8 cellular contexts compared by ENCODE assay signal in the genomic region with DNA sequence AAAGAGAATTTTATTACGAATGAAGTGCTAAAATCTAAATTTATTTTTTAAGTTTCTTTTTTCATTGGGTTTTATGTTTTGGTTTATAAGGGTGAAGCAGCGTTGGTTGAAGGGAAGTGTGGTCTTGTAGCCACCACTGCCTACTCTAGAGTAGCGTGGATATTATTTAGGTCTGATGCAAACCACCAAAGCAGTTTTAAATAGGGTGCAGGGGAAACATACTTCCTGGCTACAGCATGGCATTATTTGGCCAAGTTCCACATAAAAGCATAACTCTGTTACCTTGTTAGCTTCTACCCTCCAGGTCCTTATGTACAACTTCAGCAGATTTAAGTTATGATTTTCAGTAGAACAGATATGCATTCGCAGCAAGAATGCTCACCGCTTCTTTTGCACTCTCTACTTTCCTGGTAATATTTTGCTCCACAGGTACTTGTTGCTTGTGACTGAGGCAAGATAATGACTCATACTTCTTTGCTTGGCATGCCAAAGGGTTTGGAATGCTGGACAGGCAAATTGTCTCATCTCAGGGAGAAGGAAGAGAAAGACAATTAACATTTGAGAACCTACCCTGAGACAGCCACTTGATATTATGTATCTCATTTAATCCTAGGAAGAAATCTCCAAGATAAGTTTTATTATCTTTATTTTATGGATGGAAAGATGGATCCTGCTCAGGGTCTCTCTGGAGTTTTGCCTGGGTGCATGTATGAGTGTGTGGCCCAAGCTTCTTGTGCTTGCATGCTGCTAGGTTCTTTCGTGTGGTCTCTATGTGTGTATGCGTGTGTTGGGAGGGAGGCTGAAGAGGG. TPM values are rescaled to one million over a fixed set of nuclear protein-coding genes. Genes with fewer than 3 reads are reported as not detected.
DNase-seq lines count a peak whose midpoint lies in the region; ATAC-seq and TF ChIP-seq lines count a peak whose summit lies in the region.

No MANE protein-coding gene starts in this region.

- peak; percentile 67 for ATAC-seq in RWPE2 (ENCODE audit: low read depth)
- ATAC-seq in stimulated activated effector memory CD8-positive, alpha-beta T cell treated with anti-CD3 and anti-CD28 coated beads, Interleukin-12 subunit alpha, Interleukin-12 subunit beta, amount 100 ng/mL, for 72 hours, result peak; percentile 24

- H3K4me1 Mint-ChIP-seq in stimulated activated effector memory CD8-positive, alpha-beta T cell treated with anti-CD3 and anti-CD28 coated beads, Interleukin-12 subunit alpha, Interleukin-12 subunit beta, amount 100 ng/mL, for 72 hours, result peaks cover 71% of the 10 kb centered on the region

- DNase-seq in GM23248 (peak; percentile 70), RWPE2 (ENCODE audit: low spot score) (no peak), esophagus muscularis mucosa (ENCODE audit: extremely low spot score) (no peak), nucleus accumbens (lab: John Stamatoyannopoulos, UW) (no peak), NCI-H1694 treated with DMSO at 0.1 percent for 48 hours (lab: John Stamatoyannopoulos, UW) (no peak), NCI-H1092 (lab: John Stamatoyannopoulos, UW) (no peak)
- no peak for DNase-seq in stimulated activated effector memory CD8-positive, alpha-beta T cell treated with anti-CD3 and anti-CD28 coated beads, Interleukin-12 subunit alpha, Interleukin-12 subunit beta, amount 100 ng/mL, for 72 hours (ENCODE audit: low spot score in 2 of 2)
- DNase-seq in stimulated activated CD4-positive, alpha-beta T cell treated with anti-CD3 and anti-CD28 coated beads, Interleukin-2, amount 100 ng/mL, for 24 hours, result no peak

- H3K9me3 ChIP-seq in GM23248 (ENCODE audit: low read depth) (no peaks in the 10 kb centered on the region), RWPE2 (ENCODE audit: severe bottlenecking) (no peaks in the 10 kb centered on the region), esophagus muscularis mucosa (no peaks in the 10 kb centered on the region)

- H3K4me3 ChIP-seq in GM23248 (peak overlapping the region; percentile 8; the same call in 1 of the 2 replicates), RWPE2 (ENCODE audit: severe bottlenecking) (no peak overlapping the region), esophagus muscularis mucosa (peak overlapping the region; percentile 28 to 96 (median 87))

- H3K9me3 Mint-ChIP-seq in stimulated activated effector memory CD8-positive, alpha-beta T cell treated with anti-CD3 and anti-CD28 coated beads, Interleukin-12 subunit alpha, Interleukin-12 subunit beta, amount 100 ng/mL, for 72 hours, result no peaks in the 10 kb centered on the region

- TF ChIP-seq POLR2A in esophagus muscularis mucosa (IDR thresholded peaks at IDR 0.05; ENCODE audit: low read depth), result no peak

- H3K9ac ChIP-seq in GM23248, result no peak overlapping the region

- H3K27me3 ChIP-seq in GM23248 (replicated peaks; ENCODE audit: insufficient read depth), result no peaks in the 10 kb centered on the region
- H3K27me3 ChIP-seq in RWPE2 (ENCODE audit: insufficient read depth, poor library complexity, severe bottlenecking), result no peaks in the 10 kb centered on the region
- H3K27me3 ChIP-seq in esophagus muscularis mucosa, result no peaks in the 10 kb centered on the region

- 86% methylated on average over 7 of the region's 7 CpGs for WGBS in GM23248 (ENCODE audit: low coverage in 1 of 2, low lambda C conversion rate in 2 of 2, missing lambda C conversion rate in 2 of 2), 2 experiments
- WGBS in esophagus muscularis mucosa, result 85% methylated on average over 6 of the region's 7 CpGs

- H3K4me3 Mint-ChIP-seq in stimulated activated effector memory CD8-positive, alpha-beta T cell treated with anti-CD3 and anti-CD28 coated beads, Interleukin-12 subunit alpha, Interleukin-12 subunit beta, amount 100 ng/mL, for 72 hours, result peak overlapping the region; percentile 82

- no peak overlapping the region for H2AFZ ChIP-seq in GM23248

- H3F3A ChIP-seq in GM23248 (ENCODE audit: insufficient read depth), result peaks cover 68% of the 10 kb centered on the region

- peak overlapping the region; percentile 89 for H3K27ac Mint-ChIP-seq in stimulated activated effector memory CD8-positive, alpha-beta T cell treated with anti-CD3 and anti-CD28 coated beads, Interleukin-12 subunit alpha, Interleukin-12 subunit beta, amount 100 ng/mL, for 72 hours

- intact Hi-C loops in esophagus muscularis mucosa (cut with DNase I), result loop anchor here (5.0 kb wide), 1 partner anchor 70 kb away; no protein-coding TSS in a partner anchor

- H3K27ac ChIP-seq in GM23248 (0 out of 2 replicates have a peak overlapping the region, but pooled peaks have one; percentile 4), RWPE2 (ENCODE audit: poor library complexity, severe bottlenecking) (peak overlapping the region; percentile 99), esophagus muscularis mucosa (replicated peaks in 1 of 4) (peak overlapping the region; percentile 91 to 99 (median 99))

- H3K79me2 ChIP-seq in GM23248 (ENCODE audit: insufficient read depth), result peaks cover 100% of the 10 kb centered on the region

- no peak for TF ChIP-seq CTCF in RWPE2 (IDR thresholded peaks at IDR 0.05; ENCODE audit: poor library complexity, severe bottlenecking)
- TF ChIP-seq CTCF in esophagus muscularis mucosa (IDR thresholded peaks at IDR 0.05), result no peak

- H3K4me2 ChIP-seq in GM23248 (ENCODE audit: unreplicated experiment), result peak overlapping the region; percentile 82

- H3K36me3 Mint-ChIP-seq in stimulated activated effector memory CD8-positive, alpha-beta T cell treated with anti-CD3 and anti-CD28 coated beads, Interleukin-12 subunit alpha, Interleukin-12 subunit beta, amount 100 ng/mL, for 72 hours, result peaks cover 97% of the 10 kb centered on the region

- no peak for TF ChIP-seq EP300 in esophagus muscularis mucosa (IDR thresholded peaks at IDR 0.05)

- H3K36me3 ChIP-seq in GM23248 (ENCODE audit: low read depth), result no peaks in the 10 kb centered on the region
- peaks cover 50% of the 10 kb centered on the region for H3K36me3 ChIP-seq in RWPE2 (ENCODE audit: low read depth)
- H3K36me3 ChIP-seq in esophagus muscularis mucosa, result no peaks in the 10 kb centered on the region

- H3K4me1 ChIP-seq in GM23248 (ENCODE audit: insufficient read depth) (peaks cover 71% of the 10 kb centered on the region), RWPE2 (ENCODE audit: insufficient read depth, poor library complexity, severe bottlenecking) (peaks cover 67% of the 10 kb centered on the region), esophagus muscularis mucosa (peaks cover 71 to 89% (median 82%) of the 10 kb centered on the region in 4 donors)

- in situ Hi-C loops in GM23248 (cut with MboI), result loop anchor here (10.0 kb wide), 1 partner anchor 407 kb away; no protein-coding TSS in a partner anchor

- H3K9me2 ChIP-seq in GM23248 (ENCODE audit: insufficient read depth), result no peaks in the 10 kb centered on the region

- H4K20me1 ChIP-seq in GM23248 (ENCODE audit: insufficient read depth), result peaks cover 27% of the 10 kb centered on the region

RNA-seq across cellular contexts. Expression of a gene that starts 5.4 kb away (rescaled TPM):
- 179 and 188 TPM in 2 replicates for total RNA-seq in GM23248 (2014; rRNA removed; shearing (Covaris generic))
- 134 and 135 TPM in 2 replicates for polyA plus RNA-seq in GM23248 (2016; fragmentation: Nextera tagmentation; extraction: Ambion mirVana)
- total RNA-seq in esophagus muscularis mucosa, result 100 to 1,000 TPM; 202 to 292 (median 261) TPM

Comparison
In these comparisons a context has a peak if more than half of its experiments do, and no peak if none do; other contexts are left out.
1. H3K27ac ChIP-seq: peak in every context shown above with its lines; median percentile 99 in RWPE2; 99 in esophagus muscularis mucosa; 4 in GM23248.